16 cellular contexts compared by ENCODE assay signal in the genomic region with DNA sequence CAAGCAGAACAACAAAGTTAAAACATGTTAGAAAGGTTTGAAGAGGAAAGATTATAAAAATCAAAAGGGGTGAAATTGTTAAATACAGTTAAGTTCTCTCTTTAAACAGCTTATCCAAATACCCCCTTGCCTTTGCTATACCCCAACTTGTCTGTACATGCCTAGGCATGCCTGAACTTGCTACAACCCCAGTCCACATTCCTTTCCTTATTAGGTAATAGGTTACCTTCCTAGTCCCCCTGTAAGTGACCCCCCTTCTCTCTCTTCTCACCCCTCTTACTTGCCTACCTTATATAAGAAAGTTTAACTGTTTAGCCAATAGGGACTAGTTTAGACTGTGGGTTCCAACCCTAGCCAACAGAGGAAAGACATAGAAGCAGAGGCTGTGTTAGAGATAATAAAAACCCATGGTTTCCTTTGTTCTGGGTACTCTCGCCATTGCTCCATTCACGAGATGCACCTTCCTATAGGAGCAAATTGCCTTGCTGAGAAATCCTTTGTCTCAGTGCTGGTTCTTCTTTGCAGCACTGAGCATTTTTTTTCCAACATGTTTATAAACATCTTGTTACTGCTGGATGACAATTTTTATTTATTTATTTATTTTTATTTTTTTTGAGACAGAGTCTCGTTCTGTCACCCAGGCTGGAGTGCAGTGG.
"Had no signal": no experiment of that assay in that cellular context is flagged by ENCODE, and none has a peak within 500 bp of the region (broad histone marks: within the 10 kb centered on the region; RNA-seq: fewer than 3 reads in every experiment).

No MANE protein-coding gene starts in this region.

- H3K4me1 Mint-ChIP-seq: neural crest cell had no signal

- H3K9me3 ChIP-seq: body of pancreas, right atrium auricular region, upper lobe of right lung had no signal

- H3K36me3 ChIP-seq: left ventricle myocardium inferior, right atrium auricular region, stomach, upper lobe of right lung had no signal

- H3K4me3 ChIP-seq: body of pancreas, left ventricle myocardium inferior, right atrium auricular region, stomach, upper lobe of right lung had no signal

- H3K27me3 ChIP-seq: body of pancreas, right atrium auricular region, stomach, upper lobe of right lung had no signal

- DNase-seq: activated CD4-positive, alpha-beta T cell treated with anti-CD3 and anti-CD28 coated beads, Interleukin-2, amount 50 U/mL, for 1 hour; activated CD4-positive, CD25-positive, alpha-beta regulatory T cell treated with anti-CD3 and anti-CD28 coated beads, Interleukin-2, amount 50 U/mL, for 72 hours; body of pancreas; caudate nucleus; foreskin fibroblast; kidney glomerular epithelial cell; left ventricle myocardium inferior; stomach; T1000; upper lobe of right lung had no signal

- H3K4me1 ChIP-seq: body of pancreas, left ventricle myocardium inferior, right atrium auricular region, stomach, upper lobe of right lung had no signal

- H3K27ac ChIP-seq: body of pancreas, epithelial cell of prostate, left ventricle myocardium inferior, right atrium auricular region, stomach, upper lobe of right lung had no signal

- H3K27ac Mint-ChIP-seq: activated naive CD8-positive, alpha-beta T cell; activated T-helper 1 cell treated with anti-CD3 and anti-CD28 coated beads, Interleukin-12 subunit alpha, Interleukin-12 subunit beta, Interleukin-2, Interleukin-4 antibody, amounts not matched to agents 30 ng/mL and 10 ng/mL and 1 ng/mL, durations not matched to agents 14 hours and 24 hours and 36 hours; progenitor cell of endocrine pancreas had no signal

- H3K4me3 Mint-ChIP-seq: activated naive CD8-positive, alpha-beta T cell; activated T-helper 1 cell treated with anti-CD3 and anti-CD28 coated beads, Interleukin-12 subunit alpha, Interleukin-12 subunit beta, Interleukin-2, Interleukin-4 antibody, amounts not matched to agents 30 ng/mL and 10 ng/mL and 1 ng/mL, durations not matched to agents 14 hours and 24 hours and 36 hours; neural crest cell had no signal
